8 cellular contexts compared by ENCODE assay signal in genomic region chr17:7916383-7916677, GRCh38. TPM values are rescaled to one million over a fixed set of nuclear protein-coding genes. Genes with fewer than 3 reads are reported as not detected.
DNase-seq lines count a peak whose midpoint lies in the region.

No MANE protein-coding gene starts in this region.

- no peaks in the 10 kb centered on the region; the same call in 1 of the 2 replicates for H3K4me1 ChIP-seq in iPS-20b (ENCODE audit: insufficient read depth, low read length)

- POLR2A ChIA-PET in activated CD4-positive, alpha-beta T cell treated with anti-CD3 and anti-CD28 coated beads, Interleukin-2, amount 10 ng/mL, durations not matched to agents 7 days and 5 days (lab: Charles Lee) = interaction anchor here (1.4 kb wide), 1 partner anchor 15 kb away, joined by 3 read pairs; the partner anchor contains the start of genes CNTROB and TRAPPC1

- peak overlapping the region; percentile 88 for H3K4me3 Mint-ChIP-seq in activated CD4-positive, alpha-beta T cell treated with anti-CD3 and anti-CD28 coated beads, Interleukin-2, amount 10 ng/mL, durations not matched to agents 7 days and 5 days
- peak overlapping the region; percentile 73 for H3K4me3 Mint-ChIP-seq in activated T-helper 1 cell treated with anti-CD3 and anti-CD28 coated beads, Interleukin-12 subunit alpha, Interleukin-12 subunit beta, Interleukin-2, Interleukin-4 antibody, amounts not matched to agents 30 ng/mL and 10 ng/mL and 1 ng/mL, durations not matched to agents 14 hours and 24 hours and 36 hours

- H3K27ac ChIP-seq in iPS-20b (ENCODE audit: low read length) = no peak overlapping the region
- peak overlapping the region; percentile 94 for H3K27ac ChIP-seq in temporal lobe (ENCODE audit: low read depth, low read length)

- intact Hi-C loops in activated T-helper 1 cell treated with anti-CD3 and anti-CD28 coated beads, Interleukin-12 subunit alpha, Interleukin-12 subunit beta, Interleukin-2, Interleukin-4 antibody, amounts not matched to agents 30 ng/mL and 10 ng/mL and 1 ng/mL, durations not matched to agents 14 hours and 24 hours and 36 hours (cut with micrococcal nuclease) = no loop called here

- H3K9ac ChIP-seq in iPS-20b (ENCODE audit: low read depth, low read length) = no peak overlapping the region

- H3K36me3 ChIP-seq in iPS-20b (ENCODE audit: insufficient read depth, low read depth, low read length) = no peaks in the 10 kb centered on the region

- peak overlapping the region; percentile 84 for H3K27ac Mint-ChIP-seq in activated CD4-positive, alpha-beta T cell treated with anti-CD3 and anti-CD28 coated beads, Interleukin-2, amount 10 ng/mL, durations not matched to agents 7 days and 5 days
- peak overlapping the region; percentile 61 for H3K27ac Mint-ChIP-seq in activated T-helper 1 cell treated with anti-CD3 and anti-CD28 coated beads, Interleukin-12 subunit alpha, Interleukin-12 subunit beta, Interleukin-2, Interleukin-4 antibody, amounts not matched to agents 30 ng/mL and 10 ng/mL and 1 ng/mL, durations not matched to agents 14 hours and 24 hours and 36 hours

- H3K27me3 ChIP-seq in iPS-20b (ENCODE audit: insufficient read depth, low read length) = peaks cover 53% of the 10 kb centered on the region

- H3K4me1 Mint-ChIP-seq in activated CD4-positive, alpha-beta T cell treated with anti-CD3 and anti-CD28 coated beads, Interleukin-2, amount 10 ng/mL, durations not matched to agents 7 days and 5 days = peaks cover 38% of the 10 kb centered on the region
- peaks cover 33% of the 10 kb centered on the region for H3K4me1 Mint-ChIP-seq in activated T-helper 1 cell treated with anti-CD3 and anti-CD28 coated beads, Interleukin-12 subunit alpha, Interleukin-12 subunit beta, Interleukin-2, Interleukin-4 antibody, amounts not matched to agents 30 ng/mL and 10 ng/mL and 1 ng/mL, durations not matched to agents 14 hours and 24 hours and 36 hours (ENCODE audit: low read depth)

- CTCF ChIA-PET in activated CD4-positive, alpha-beta T cell treated with anti-CD3 and anti-CD28 coated beads, Interleukin-2, amount 10 ng/mL, durations not matched to agents 7 days and 5 days (lab: Charles Lee) = interaction anchor here (0.7 to 6.0 kb wide), 7 partner anchors 14 to 144 kb away, joined by 3 to 38 read pairs (median 4); partner anchors contain the start of gene KCNAB3

- H3K36me3 Mint-ChIP-seq in activated CD4-positive, alpha-beta T cell treated with anti-CD3 and anti-CD28 coated beads, Interleukin-2, amount 10 ng/mL, durations not matched to agents 7 days and 5 days (ENCODE audit: low read depth) = peaks cover 9% of the 10 kb centered on the region
- H3K36me3 Mint-ChIP-seq in activated T-helper 1 cell treated with anti-CD3 and anti-CD28 coated beads, Interleukin-12 subunit alpha, Interleukin-12 subunit beta, Interleukin-2, Interleukin-4 antibody, amounts not matched to agents 30 ng/mL and 10 ng/mL and 1 ng/mL, durations not matched to agents 14 hours and 24 hours and 36 hours (ENCODE audit: low read depth) = peaks cover 16% of the 10 kb centered on the region

- H3K9me3 ChIP-seq in iPS-20b (ENCODE audit: insufficient read depth, low read depth, low read length) = no peaks in the 10 kb centered on the region

- peak overlapping the region; percentile 74; the same call in 1 of the 2 replicates for H3K4me3 ChIP-seq in iPS-20b (ENCODE audit: low read length)

- H3K9me3 Mint-ChIP-seq in activated CD4-positive, alpha-beta T cell treated with anti-CD3 and anti-CD28 coated beads, Interleukin-2, amount 10 ng/mL, durations not matched to agents 7 days and 5 days = no peaks in the 10 kb centered on the region
- H3K9me3 Mint-ChIP-seq in activated T-helper 1 cell treated with anti-CD3 and anti-CD28 coated beads, Interleukin-12 subunit alpha, Interleukin-12 subunit beta, Interleukin-2, Interleukin-4 antibody, amounts not matched to agents 30 ng/mL and 10 ng/mL and 1 ng/mL, durations not matched to agents 14 hours and 24 hours and 36 hours = no peaks in the 10 kb centered on the region

- H3K27me3 Mint-ChIP-seq in activated CD4-positive, alpha-beta T cell treated with anti-CD3 and anti-CD28 coated beads, Interleukin-2, amount 10 ng/mL, durations not matched to agents 7 days and 5 days = no peaks in the 10 kb centered on the region
- no peaks in the 10 kb centered on the region for H3K27me3 Mint-ChIP-seq in activated T-helper 1 cell treated with anti-CD3 and anti-CD28 coated beads, Interleukin-12 subunit alpha, Interleukin-12 subunit beta, Interleukin-2, Interleukin-4 antibody, amounts not matched to agents 30 ng/mL and 10 ng/mL and 1 ng/mL, durations not matched to agents 14 hours and 24 hours and 36 hours (ENCODE audit: insufficient read depth)

- DNase-seq in activated CD4-positive, alpha-beta T cell treated with anti-CD3 and anti-CD28 coated beads, Interleukin-2, amount 10 ng/mL, durations not matched to agents 7 days and 5 days = no peak
- no peak for DNase-seq in activated CD4-positive, alpha-beta T cell treated with anti-CD3 and anti-CD28 coated beads for 48 hours
- no peak for DNase-seq in activated T-helper 1 cell treated with anti-CD3 and anti-CD28 coated beads, Interleukin-12 subunit alpha, Interleukin-12 subunit beta, Interleukin-2, Interleukin-4 antibody, amounts not matched to agents 30 ng/mL and 10 ng/mL and 1 ng/mL, durations not matched to agents 14 hours and 24 hours and 36 hours (ENCODE audit: low spot score)
- DNase-seq in NCI-H226 = no peak
- no peak for DNase-seq in NCI-H2227 (lab: John Stamatoyannopoulos, UW; ENCODE audit: unreplicated experiment)
- no peak for DNase-seq in activated CD4-positive, alpha-beta T cell treated with anti-CD3 and anti-CD28 coated beads, Interleukin-2, amount 50 U/mL, for 48 hours

RNA-seq across cellular contexts. Expression of gene RNF227, which starts 0.2 kb away (rescaled TPM):
- total RNA-seq in activated CD4-positive, alpha-beta T cell treated with anti-CD3 and anti-CD28 coated beads, Interleukin-2, amount 10 ng/mL, durations not matched to agents 7 days and 5 days = 1 to 10 TPM; 4.4 to 4.5 TPM
- 6.2 and 6.3 TPM in 2 replicates for total RNA-seq in activated T-helper 1 cell treated with anti-CD3 and anti-CD28 coated beads, Interleukin-12 subunit alpha, Interleukin-12 subunit beta, Interleukin-2, Interleukin-4 antibody, amounts not matched to agents 30 ng/mL and 10 ng/mL and 1 ng/mL, durations not matched to agents 14 hours and 24 hours and 36 hours
- 10.8 TPM for total RNA-seq in temporal lobe

RNA-seq across cellular contexts. Expression of gene KCNAB3, which starts 13.3 kb away (rescaled TPM):
- total RNA-seq in activated CD4-positive, alpha-beta T cell treated with anti-CD3 and anti-CD28 coated beads, Interleukin-2, amount 10 ng/mL, durations not matched to agents 7 days and 5 days = 10 to 100 TPM; 11.8 to 12.4 TPM
- total RNA-seq in activated T-helper 1 cell treated with anti-CD3 and anti-CD28 coated beads, Interleukin-12 subunit alpha, Interleukin-12 subunit beta, Interleukin-2, Interleukin-4 antibody, amounts not matched to agents 30 ng/mL and 10 ng/mL and 1 ng/mL, durations not matched to agents 14 hours and 24 hours and 36 hours = 9.9 and 10.8 TPM in 2 replicates
- total RNA-seq in temporal lobe = 3.7 TPM

RNA-seq across cellular contexts. Expression of gene TRAPPC1, which starts 15.4 kb away (rescaled TPM):
- 100 to 1,000 TPM; 235 to 251 TPM for total RNA-seq in activated CD4-positive, alpha-beta T cell treated with anti-CD3 and anti-CD28 coated beads, Interleukin-2, amount 10 ng/mL, durations not matched to agents 7 days and 5 days
- total RNA-seq in activated T-helper 1 cell treated with anti-CD3 and anti-CD28 coated beads, Interleukin-12 subunit alpha, Interleukin-12 subunit beta, Interleukin-2, Interleukin-4 antibody, amounts not matched to agents 30 ng/mL and 10 ng/mL and 1 ng/mL, durations not matched to agents 14 hours and 24 hours and 36 hours = 153 and 162 TPM in 2 replicates
- total RNA-seq in temporal lobe = 25.1 TPM

RNA-seq across cellular contexts. Expression of gene CNTROB, which starts 15.7 kb away (rescaled TPM):
- 10 to 100 TPM; 74.3 to 77.4 TPM for total RNA-seq in activated CD4-positive, alpha-beta T cell treated with anti-CD3 and anti-CD28 coated beads, Interleukin-2, amount 10 ng/mL, durations not matched to agents 7 days and 5 days
- 53.5 and 54.7 TPM in 2 replicates for total RNA-seq in activated T-helper 1 cell treated with anti-CD3 and anti-CD28 coated beads, Interleukin-12 subunit alpha, Interleukin-12 subunit beta, Interleukin-2, Interleukin-4 antibody, amounts not matched to agents 30 ng/mL and 10 ng/mL and 1 ng/mL, durations not matched to agents 14 hours and 24 hours and 36 hours
- total RNA-seq in temporal lobe = 17.5 TPM

RNA-seq across cellular contexts. Expression of gene CHD3, which starts 27.7 kb away (rescaled TPM):
- total RNA-seq in activated CD4-positive, alpha-beta T cell treated with anti-CD3 and anti-CD28 coated beads, Interleukin-2, amount 10 ng/mL, durations not matched to agents 7 days and 5 days = 100 to 1,000 TPM; 216 to 223 TPM
- 125 and 133 TPM in 2 replicates for total RNA-seq in activated T-helper 1 cell treated with anti-CD3 and anti-CD28 coated beads, Interleukin-12 subunit alpha, Interleukin-12 subunit beta, Interleukin-2, Interleukin-4 antibody, amounts not matched to agents 30 ng/mL and 10 ng/mL and 1 ng/mL, durations not matched to agents 14 hours and 24 hours and 36 hours
- 285 TPM for total RNA-seq in temporal lobe
